Comparison of ENCODE assay signal across 1 cellular context in the genomic region with DNA sequence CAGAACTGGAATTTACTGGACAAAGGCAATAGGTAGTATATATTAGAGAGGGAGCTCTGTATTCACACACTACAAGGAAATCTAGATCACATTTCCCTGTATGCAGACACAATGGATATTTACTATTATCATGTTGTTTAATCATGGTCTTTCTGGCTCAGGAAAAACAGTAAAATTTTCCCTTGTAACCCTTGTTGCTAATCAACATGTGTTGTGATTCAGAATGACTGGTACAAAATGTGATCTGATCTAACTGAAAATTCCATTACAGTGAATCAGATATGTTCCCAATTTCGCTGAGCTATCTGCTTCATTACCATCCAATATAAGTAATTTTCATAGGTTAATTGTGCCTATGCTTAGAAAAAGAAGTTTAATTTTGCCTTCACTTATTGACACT.
TF ChIP-seq lines count a peak whose summit lies in the region.

No MANE protein-coding gene starts in this region.

TF ChIP-seq in HepG2, 621 proteins besides CTCF, POLR2A, EP300 and RAD21 (continued from another document):
- TF ChIP-seq, protein P1, sequence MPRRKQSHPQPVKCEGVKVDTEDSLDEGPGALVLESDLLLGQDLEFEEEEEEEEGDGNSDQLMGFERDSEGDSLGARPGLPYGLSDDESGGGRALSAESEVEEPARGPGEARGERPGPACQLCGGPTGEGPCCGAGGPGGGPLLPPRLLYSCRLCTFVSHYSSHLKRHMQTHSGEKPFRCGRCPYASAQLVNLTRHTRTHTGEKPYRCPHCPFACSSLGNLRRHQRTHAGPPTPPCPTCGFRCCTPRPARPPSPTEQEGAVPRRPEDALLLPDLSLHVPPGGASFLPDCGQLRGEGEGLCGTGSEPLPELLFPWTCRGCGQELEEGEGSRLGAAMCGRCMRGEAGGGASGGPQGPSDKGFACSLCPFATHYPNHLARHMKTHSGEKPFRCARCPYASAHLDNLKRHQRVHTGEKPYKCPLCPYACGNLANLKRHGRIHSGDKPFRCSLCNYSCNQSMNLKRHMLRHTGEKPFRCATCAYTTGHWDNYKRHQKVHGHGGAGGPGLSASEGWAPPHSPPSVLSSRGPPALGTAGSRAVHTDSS (CRISPR knock-in tag; conservative IDR thresholded peaks at IDR 0.05): no peak
- TF ChIP-seq, protein P2, sequence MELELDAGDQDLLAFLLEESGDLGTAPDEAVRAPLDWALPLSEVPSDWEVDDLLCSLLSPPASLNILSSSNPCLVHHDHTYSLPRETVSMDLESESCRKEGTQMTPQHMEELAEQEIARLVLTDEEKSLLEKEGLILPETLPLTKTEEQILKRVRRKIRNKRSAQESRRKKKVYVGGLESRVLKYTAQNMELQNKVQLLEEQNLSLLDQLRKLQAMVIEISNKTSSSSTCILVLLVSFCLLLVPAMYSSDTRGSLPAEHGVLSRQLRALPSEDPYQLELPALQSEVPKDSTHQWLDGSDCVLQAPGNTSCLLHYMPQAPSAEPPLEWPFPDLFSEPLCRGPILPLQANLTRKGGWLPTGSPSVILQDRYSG (CRISPR knock-in tag; IDR thresholded peaks at IDR 0.05): no peak
- TF ChIP-seq FOXA3 (CRISPR knock-in tag; IDR thresholded peaks at IDR 0.05) (no peak), ZNF432 (CRISPR knock-in tag; IDR thresholded peaks at IDR 0.05; ENCODE audit: borderline replicate concordance) (no peak), IKZF4 (CRISPR knock-in tag; IDR thresholded peaks at IDR 0.05; ENCODE audit: borderline replicate concordance, low read depth, not compliant biosample characterization) (no peak), NFKBIZ (CRISPR knock-in tag; IDR thresholded peaks at IDR 0.05) (no peak), ARHGAP35 (CRISPR knock-in tag; IDR thresholded peaks at IDR 0.05; ENCODE audit: borderline replicate concordance) (no peak), ZMAT3 (CRISPR knock-in tag; conservative IDR thresholded peaks at IDR 0.05) (no peak), DR1 (CRISPR knock-in tag; IDR thresholded peaks at IDR 0.05) (no peak), NR2F2 (IDR thresholded peaks at IDR 0.05; ENCODE audit: borderline replicate concordance, low read depth) (no peak), RCOR2 (CRISPR knock-in tag; IDR thresholded peaks at IDR 0.05) (no peak), ZNF20 (CRISPR knock-in tag; IDR thresholded peaks at IDR 0.05) (no peak), MYC (CRISPR knock-in tag; IDR thresholded peaks at IDR 0.05; ENCODE audit: borderline replicate concordance) (no peak), ZC3H13 (CRISPR knock-in tag; IDR thresholded peaks at IDR 0.05) (no peak), EED (CRISPR knock-in tag; IDR thresholded peaks at IDR 0.05) (no peak)
- TF ChIP-seq, protein P3, sequence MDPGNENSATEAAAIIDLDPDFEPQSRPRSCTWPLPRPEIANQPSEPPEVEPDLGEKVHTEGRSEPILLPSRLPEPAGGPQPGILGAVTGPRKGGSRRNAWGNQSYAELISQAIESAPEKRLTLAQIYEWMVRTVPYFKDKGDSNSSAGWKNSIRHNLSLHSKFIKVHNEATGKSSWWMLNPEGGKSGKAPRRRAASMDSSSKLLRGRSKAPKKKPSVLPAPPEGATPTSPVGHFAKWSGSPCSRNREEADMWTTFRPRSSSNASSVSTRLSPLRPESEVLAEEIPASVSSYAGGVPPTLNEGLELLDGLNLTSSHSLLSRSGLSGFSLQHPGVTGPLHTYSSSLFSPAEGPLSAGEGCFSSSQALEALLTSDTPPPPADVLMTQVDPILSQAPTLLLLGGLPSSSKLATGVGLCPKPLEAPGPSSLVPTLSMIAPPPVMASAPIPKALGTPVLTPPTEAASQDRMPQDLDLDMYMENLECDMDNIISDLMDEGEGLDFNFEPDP (CRISPR knock-in tag; conservative IDR thresholded peaks at IDR 0.05): no peak
- TF ChIP-seq, protein P4, sequence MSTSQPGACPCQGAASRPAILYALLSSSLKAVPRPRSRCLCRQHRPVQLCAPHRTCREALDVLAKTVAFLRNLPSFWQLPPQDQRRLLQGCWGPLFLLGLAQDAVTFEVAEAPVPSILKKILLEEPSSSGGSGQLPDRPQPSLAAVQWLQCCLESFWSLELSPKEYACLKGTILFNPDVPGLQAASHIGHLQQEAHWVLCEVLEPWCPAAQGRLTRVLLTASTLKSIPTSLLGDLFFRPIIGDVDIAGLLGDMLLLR (CRISPR knock-in tag; IDR thresholded peaks at IDR 0.05): no peak
